Comparison of ENCODE assay signal across 14 cellular contexts in the genomic region with DNA sequence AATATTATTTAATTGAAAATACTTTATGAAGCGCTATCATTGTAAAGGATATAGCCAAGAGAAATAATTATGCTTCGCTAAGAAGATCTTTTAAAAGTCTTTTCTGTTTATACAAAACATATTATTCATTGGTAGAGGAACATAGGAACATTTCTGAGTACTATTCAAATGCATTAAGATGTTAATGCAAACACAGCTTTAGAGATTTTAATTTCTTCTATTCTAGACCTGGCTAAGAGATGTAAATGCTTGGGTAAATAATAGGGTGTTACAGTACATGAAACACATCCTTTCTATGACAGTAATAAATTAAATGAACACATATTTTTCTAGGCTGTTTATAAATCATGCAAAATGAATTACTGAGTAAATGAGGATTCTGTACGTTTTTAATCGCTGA.
DNase-seq lines count a peak whose midpoint lies in the region; ATAC-seq, FAIRE-seq and TF ChIP-seq lines count a peak whose summit lies in the region.
"Had no signal": no experiment of that assay in that cellular context is flagged by ENCODE, and none has a peak within 500 bp of the region (broad histone marks: within the 10 kb centered on the region; RNA-seq: fewer than 3 reads in every experiment).

No MANE protein-coding gene starts in this region.

- POLR2A ChIA-PET in OCI-LY7 (lab: Charles Lee), result no interaction called here

- H3K4me1 Mint-ChIP-seq in T-helper 2 cell treated with Interferon-gamma antibody and Interleukin-4, amounts not matched to agents 5 μg/mL and 100 μg/mL, for 36 hours (ENCODE audit: low read depth), result no peaks in the 10 kb centered on the region
- H3K4me1 Mint-ChIP-seq: CD14-positive monocyte; CD4-positive, alpha-beta memory T cell had no signal

- no peak for TF ChIP-seq CTCF in D721Med (IDR thresholded peaks at IDR 0.05; ENCODE audit: insufficient read depth, missing control alignments)
- no peak for TF ChIP-seq CTCF in OCI-LY7 (conservative IDR thresholded peaks at IDR 0.05; ENCODE audit: low read length)

- no peaks in the 10 kb centered on the region for H3K36me3 ChIP-seq in OCI-LY7 (ENCODE audit: insufficient read depth, low read length)
- H3K36me3 ChIP-seq: BLaER1 had no signal

- no peak for TF ChIP-seq POLR2A in GM12892 (IDR thresholded peaks at IDR 0.05; ENCODE audit: low read depth, low read length)

- no peaks in the 10 kb centered on the region for H3K4me1 ChIP-seq in OCI-LY7 (ENCODE audit: insufficient read depth, low read length, poor library complexity, severe bottlenecking)
- H3K4me1 ChIP-seq: BLaER1 had no signal

- no peak overlapping the region for H3K27ac Mint-ChIP-seq in T-helper 2 cell treated with Interferon-gamma antibody and Interleukin-4, amounts not matched to agents 5 μg/mL and 100 μg/mL, for 36 hours
- H3K27ac Mint-ChIP-seq: CD14-positive monocyte; CD4-positive, alpha-beta memory T cell; H9 had no signal

- H4K20me1 ChIP-seq in OCI-LY7 (ENCODE audit: insufficient read depth, low read length), result no peaks in the 10 kb centered on the region
- H4K20me1 ChIP-seq: BLaER1 had no signal

- CTCF ChIA-PET in OCI-LY7 (lab: Charles Lee; ENCODE audit: unreplicated experiment), result no interaction called here

- peak; percentile 6 for FAIRE-seq in D721Med (lab: Jason Lieb, UNC)
- FAIRE-seq in GM12892 (lab: Jason Lieb, UNC), result peak; percentile 21
- FAIRE-seq: GM12891, H1 had no signal

- no peaks in the 10 kb centered on the region for H3K27me3 Mint-ChIP-seq in T-helper 2 cell treated with Interferon-gamma antibody and Interleukin-4, amounts not matched to agents 5 μg/mL and 100 μg/mL, for 36 hours (ENCODE audit: low read depth)
- H3K27me3 Mint-ChIP-seq: CD4-positive, alpha-beta memory T cell had no signal

- no TSS peak for BruUV-seq in OCI-LY7 (replicated peaks; lab: Mats Ljungman, UMichigan)

- DNase-seq in D721Med (ENCODE audit: insufficient read length, low spot score) (no peak), GM12892 (ENCODE audit: insufficient read length) (no peak), NCI-H526 (lab: John Stamatoyannopoulos, UW) (peak; percentile 32 to 47), OCI-LY7 (ENCODE audit: low spot score) (no peak), activated T-cell treated with anti-CD3 and anti-CD28 coated beads for 4 hours (no peak)
- no peak for DNase-seq in T-helper 2 cell treated with Interferon-gamma antibody and Interleukin-4, amounts not matched to agents 5 μg/mL and 100 μg/mL, for 36 hours (ENCODE audit: low spot score)
- DNase-seq: 8988T; CD4-positive, alpha-beta memory T cell; H9 had no signal

- intact Hi-C loops in OCI-LY7 (cut with micrococcal nuclease; ENCODE audit: unreplicated experiment), result no loop called here

- H3K4me2 ChIP-seq in OCI-LY7 (ENCODE audit: low read length), result no peak overlapping the region
- H3K4me2 ChIP-seq: BLaER1 had no signal

- no peaks in the 10 kb centered on the region for H3K79me2 ChIP-seq in OCI-LY7 (ENCODE audit: insufficient read depth, low read depth, low read length)

- no peak overlapping the region for H3K4me3 ChIP-seq in OCI-LY7 (ENCODE audit: low read depth, low read length, poor library complexity, severe bottlenecking)
- H3K4me3 ChIP-seq: BLaER1 had no signal

- H3K4me3 Mint-ChIP-seq in T-helper 2 cell treated with Interferon-gamma antibody and Interleukin-4, amounts not matched to agents 5 μg/mL and 100 μg/mL, for 36 hours, result no peak overlapping the region
- H3K4me3 Mint-ChIP-seq: CD14-positive monocyte; CD4-positive, alpha-beta memory T cell; H9 had no signal

- no peaks in the 10 kb centered on the region for H3K9me3 Mint-ChIP-seq in T-helper 2 cell treated with Interferon-gamma antibody and Interleukin-4, amounts not matched to agents 5 μg/mL and 100 μg/mL, for 36 hours
- H3K9me3 Mint-ChIP-seq: CD4-positive, alpha-beta memory T cell; H9 had no signal

- H2AFZ ChIP-seq in OCI-LY7 (ENCODE audit: low read length), result peak overlapping the region; percentile 19; the same call in 1 of the 2 replicates

- no peaks in the 10 kb centered on the region for H3K36me3 Mint-ChIP-seq in T-helper 2 cell treated with Interferon-gamma antibody and Interleukin-4, amounts not matched to agents 5 μg/mL and 100 μg/mL, for 36 hours (ENCODE audit: low read depth)
- H3K36me3 Mint-ChIP-seq: CD14-positive monocyte; CD4-positive, alpha-beta memory T cell had no signal

- no peaks in the 10 kb centered on the region for H3K9me3 ChIP-seq in OCI-LY7 (ENCODE audit: low read length)
- H3K9me3 ChIP-seq: BLaER1 had no signal

- ATAC-seq in HG02763 (IDR thresholded peaks at IDR 0.05; ENCODE audit: unreplicated experiment), result no peak

- H3K9me2 ChIP-seq in OCI-LY7 (ENCODE audit: insufficient read depth, low read length), result no peaks in the 10 kb centered on the region

- no peak overlapping the region for H3K27ac ChIP-seq in OCI-LY7 (ENCODE audit: low read depth, low read length, poor library complexity, severe bottlenecking)
- H3K27ac ChIP-seq: BLaER1 had no signal

Comparison
In these comparisons a context has a peak if more than half of its experiments do, and no peak if none do; other contexts are left out.
1. DNase-seq: peak in NCI-H526 (2 of 2); none in D721Med (single experiment), GM12892 (single experiment), OCI-LY7 (single experiment), activated T-cell treated with anti-CD3 and anti-CD28 coated beads for 4 hours (single experiment) and T-helper 2 cell treated with Interferon-gamma antibody and Interleukin-4, amounts not matched to agents 5 μg/mL and 100 μg/mL, for 36 hours (single experiment).